ENCODE assay signal across 8 cellular contexts in genomic region chr1:5915587-5916571, GRCh38.
DNase-seq lines count a peak whose midpoint lies in the region; ATAC-seq and TF ChIP-seq lines count a peak whose summit lies in the region.

No MANE protein-coding gene starts in this region.

- ATAC-seq in omental fat pad (ENCODE audit: low FRiP score), result no peak

- no peaks in the 10 kb centered on the region for H3K36me3 Mint-ChIP-seq in T-helper 2 cell treated with Interferon-gamma antibody and Interleukin-4, amounts not matched to agents 5 μg/mL and 100 μg/mL, for 36 hours (ENCODE audit: low read depth)

- no peak for TF ChIP-seq EP300 in tibial nerve (IDR thresholded peaks at IDR 0.05)

- H3K4me1 ChIP-seq in tibial nerve, result peaks cover 0 to 29% (median 4%) of the 10 kb centered on the region in 4 donors

- TF ChIP-seq CTCF in HFF-Myc (IDR thresholded peaks at IDR 0.05; ENCODE audit: low read depth, low read length, missing control alignments) (peak; percentile 67), tibial nerve (IDR thresholded peaks at IDR 0.05) (peak; percentile 53 to 71 (median 67)), omental fat pad (IDR thresholded peaks at IDR 0.05) (no peak)

- H3K36me3 ChIP-seq in tibial nerve, result peaks cover 0 to 11% (median 0%) of the 10 kb centered on the region in 3 donors

- in situ Hi-C loops in Caki2 (cut with HindIII; ENCODE audit: low pct_unique_long_range_greater_than_20kb, low sequenced_read_pairs), result no loop called here

- no peaks in the 10 kb centered on the region for H3K27me3 Mint-ChIP-seq in T-helper 2 cell treated with Interferon-gamma antibody and Interleukin-4, amounts not matched to agents 5 μg/mL and 100 μg/mL, for 36 hours (ENCODE audit: low read depth)

- H3K9me3 Mint-ChIP-seq in T-helper 2 cell treated with Interferon-gamma antibody and Interleukin-4, amounts not matched to agents 5 μg/mL and 100 μg/mL, for 36 hours, result no peaks in the 10 kb centered on the region

- TF ChIP-seq POLR2A in tibial nerve (IDR thresholded peaks at IDR 0.05), result no peak

- 21 to 26% methylated on average over 11 of the region's 11 CpGs for WGBS in tibial nerve, 2 donors

- peak overlapping the region in 3 of 4 donors; percentile 20 to 70 (median 53) for H3K27ac ChIP-seq in tibial nerve

- H3K4me3 ChIP-seq in HFF-Myc (replicated peaks; ENCODE audit: low read depth, low read length) (no peak overlapping the region), tibial nerve (no peak overlapping the region)

- no peaks in the 10 kb centered on the region for H3K9me3 ChIP-seq in tibial nerve

- H3K4me1 Mint-ChIP-seq in T-helper 2 cell treated with Interferon-gamma antibody and Interleukin-4, amounts not matched to agents 5 μg/mL and 100 μg/mL, for 36 hours (ENCODE audit: low read depth), result peaks cover 9% of the 10 kb centered on the region

- peak overlapping the region; percentile 58 for H3K27ac Mint-ChIP-seq in T-helper 2 cell treated with Interferon-gamma antibody and Interleukin-4, amounts not matched to agents 5 μg/mL and 100 μg/mL, for 36 hours

- no peak overlapping the region for H3K4me3 Mint-ChIP-seq in T-helper 2 cell treated with Interferon-gamma antibody and Interleukin-4, amounts not matched to agents 5 μg/mL and 100 μg/mL, for 36 hours

- H3K27me3 ChIP-seq in tibial nerve, result no peaks in the 10 kb centered on the region

- peak; percentile 40 for DNase-seq in Caki2 (ENCODE audit: low read depth)
- peak; percentile 25 for DNase-seq in HFF-Myc (ENCODE audit: extremely low read depth, low read depth)
- peak; percentile 28 for DNase-seq in T-helper 2 cell treated with Interferon-gamma antibody and Interleukin-4, amounts not matched to agents 5 μg/mL and 100 μg/mL, for 36 hours (ENCODE audit: low spot score)
- DNase-seq in dermis microvascular lymphatic vessel endothelial cell (ENCODE audit: low read depth in 2 of 2), result peak; percentile 9 to 48
- DNase-seq in lung microvascular endothelial cell (ENCODE audit: low read depth in 2 of 2), result peak; percentile 49 to 54
- DNase-seq in tibial nerve (ENCODE audit: low spot score in 2 of 2), result peak in 1 of 2 donors; percentile 38
- no peak for DNase-seq in NCI-H226
- DNase-seq in omental fat pad (ENCODE audit: low spot score), result no peak

Comparison
In these comparisons a context has a peak if more than half of its experiments do, and no peak if none do; other contexts are left out.
1. DNase-seq: peak in Caki2 (single experiment), HFF-Myc (single experiment), T-helper 2 cell treated with Interferon-gamma antibody and Interleukin-4, amounts not matched to agents 5 μg/mL and 100 μg/mL, for 36 hours (single experiment), dermis microvascular lymphatic vessel endothelial cell (2 of 2) and lung microvascular endothelial cell (2 of 2); none in NCI-H226 (single experiment) and omental fat pad (single experiment).
2. CTCF ChIP-seq: peak in HFF-Myc (single experiment) and tibial nerve (5 of 5); none in omental fat pad (0 of 3).